In genomic region chr16:50769-51591, GRCh38 we compare ENCODE assay signal across 11 cellular contexts. TPM values are rescaled to one million over a fixed set of nuclear protein-coding genes. Genes with fewer than 3 reads are reported as not detected.
A peak's percentile ranks its signal among the peaks of the same experiment; 100 is the strongest.
DNase-seq lines count a peak whose midpoint lies in the region; ATAC-seq and TF ChIP-seq lines count a peak whose summit lies in the region.
"Had no signal": no experiment of that assay in that cellular context is flagged by ENCODE, and none has a peak within 500 bp of the region (broad histone marks: within the 10 kb centered on the region; RNA-seq: fewer than 3 reads in every experiment).

No MANE protein-coding gene starts in this region.

- H3K27me3 ChIP-seq in CD4-positive, CD25-positive, alpha-beta regulatory T cell (ENCODE audit: control insufficient read depth, insufficient read depth, low read length), result no peaks in the 10 kb centered on the region
- H3K27me3 ChIP-seq: right atrium auricular region, uterus had no signal

- H3K9me3 Mint-ChIP-seq in CD4-positive, CD25-positive, alpha-beta regulatory T cell, result no peaks in the 10 kb centered on the region
- peaks cover 0 to 2% (median 0%) of the 10 kb centered on the region in 5 experiments for H3K9me3 Mint-ChIP-seq in brain

- peak overlapping the region; percentile 66 to 95 (median 80) for H3K4me3 Mint-ChIP-seq in CD4-positive, CD25-positive, alpha-beta regulatory T cell
- H3K4me3 Mint-ChIP-seq in brain, result peak overlapping the region; percentile 65 to 97 (median 72)

- peaks cover 12 to 48% (median 28%) of the 10 kb centered on the region in 4 donors for H3K4me1 Mint-ChIP-seq in CD4-positive, CD25-positive, alpha-beta regulatory T cell
- peaks cover 42% of the 10 kb centered on the region for H3K4me1 Mint-ChIP-seq in brain

- H3K36me3 Mint-ChIP-seq in CD4-positive, CD25-positive, alpha-beta regulatory T cell, result peaks cover 24% of the 10 kb centered on the region
- peaks cover 37% of the 10 kb centered on the region for H3K36me3 Mint-ChIP-seq in brain

- peak overlapping the region in 1 of 3 donors; percentile 20 for H3K27ac Mint-ChIP-seq in CD4-positive, CD25-positive, alpha-beta regulatory T cell
- peak overlapping the region in 1 of 5 experiments; percentile 46 for H3K27ac Mint-ChIP-seq in brain

- no peak overlapping the region for H3K27ac ChIP-seq in CD4-positive, CD25-positive, alpha-beta regulatory T cell (ENCODE audit: insufficient read depth, low read length, poor library complexity, severe bottlenecking)
- H3K27ac ChIP-seq: lower lobe of right lung, right atrium auricular region, uterus had no signal

- TF ChIP-seq CTCF in HFF-Myc (IDR thresholded peaks at IDR 0.05; ENCODE audit: low read depth, low read length, missing control alignments) (no peak), brain (conservative IDR thresholded peaks at IDR 0.05) (no peak)

- H3K4me3 ChIP-seq in CD4-positive, CD25-positive, alpha-beta regulatory T cell (ENCODE audit: low read depth, low read length), result peak overlapping the region; percentile 41
- 0 out of 2 replicates have a peak overlapping the region, but pooled peaks have one; percentile 2 for H3K4me3 ChIP-seq in HFF-Myc (replicated peaks; ENCODE audit: low read depth, low read length)
- H3K4me3 ChIP-seq: lower lobe of right lung, right atrium auricular region, uterus had no signal

- H3K9me3 ChIP-seq in CD4-positive, CD25-positive, alpha-beta regulatory T cell (ENCODE audit: control insufficient read depth in 2 of 2, low read length in 2 of 2), result no peaks in the 10 kb centered on the region
- H3K9me3 ChIP-seq: lower lobe of right lung, right atrium auricular region, uterus had no signal

- H3K36me3 ChIP-seq in CD4-positive, CD25-positive, alpha-beta regulatory T cell (ENCODE audit: control insufficient read depth, insufficient read depth, low read length), result peaks cover 32% of the 10 kb centered on the region
- H3K36me3 ChIP-seq: uterus had no signal

- no peak for DNase-seq in CD4-positive, CD25-positive, alpha-beta regulatory T cell
- DNase-seq in HFF-Myc (ENCODE audit: extremely low read depth, low read depth) (no peak), COR-L47 (lab: John Stamatoyannopoulos, UW) (no peak), SKM-1 treated with dmso at 0.1 percent for 144 hours (lab: John Stamatoyannopoulos, UW; ENCODE audit: unreplicated experiment) (no peak)
- DNase-seq: Kasumi-1, NCI-H526 treated with DMSO at 0.1 percent for 48 hours had no signal

- ATAC-seq in CD4-positive, CD25-positive, alpha-beta regulatory T cell (ENCODE audit: low read depth in 2 of 2), result no peak
- ATAC-seq in HG02623 (IDR thresholded peaks at IDR 0.05; ENCODE audit: unreplicated experiment), result no peak
- ATAC-seq: lower lobe of right lung had no signal

- H3K4me1 ChIP-seq in CD4-positive, CD25-positive, alpha-beta regulatory T cell (ENCODE audit: control insufficient read depth, insufficient read depth, low read length, poor library complexity, severe bottlenecking), result peaks cover 27% of the 10 kb centered on the region
- H3K4me1 ChIP-seq: uterus had no signal

- no peaks in the 10 kb centered on the region for H3K27me3 Mint-ChIP-seq in CD4-positive, CD25-positive, alpha-beta regulatory T cell
- H3K27me3 Mint-ChIP-seq in brain, result peaks cover 13% of the 10 kb centered on the region

RNA-seq across cellular contexts. Expression of gene POLR3K, which starts 2.4 kb away (rescaled TPM):
- 12.7 TPM for total RNA-seq in CD4-positive, CD25-positive, alpha-beta regulatory T cell
- polyA plus RNA-seq in CD4-positive, CD25-positive, alpha-beta regulatory T cell, result 10 to 100 TPM; 37.5 to 50.4 (median 48.6) TPM
- 27.6 TPM for polyA plus RNA-seq in brain (ENCODE audit: insufficient read depth, low read depth, low replicate concordance)

RNA-seq across cellular contexts. Expression of gene SNRNP25, which starts 2.6 kb away (rescaled TPM):
- 9.4 TPM for total RNA-seq in CD4-positive, CD25-positive, alpha-beta regulatory T cell
- 10 to 100 TPM; 16.6 to 29.1 (median 21.2) TPM for polyA plus RNA-seq in CD4-positive, CD25-positive, alpha-beta regulatory T cell
- 95.9 TPM for polyA plus RNA-seq in brain (ENCODE audit: insufficient read depth, low read depth, low replicate concordance)

RNA-seq across cellular contexts. Expression of gene RHBDF1, which starts 21.5 kb away (rescaled TPM):
- 0.67 TPM for total RNA-seq in CD4-positive, CD25-positive, alpha-beta regulatory T cell
- not detected for polyA plus RNA-seq in CD4-positive, CD25-positive, alpha-beta regulatory T cell
- polyA plus RNA-seq in brain (ENCODE audit: insufficient read depth, low read depth, low replicate concordance), result 4.7 TPM

RNA-seq across cellular contexts. Expression of gene MPG, which starts 27.0 kb away (rescaled TPM):
- 29.2 TPM for total RNA-seq in CD4-positive, CD25-positive, alpha-beta regulatory T cell
- 10 to 100 TPM; 62.2 to 82.7 (median 81.8) TPM for polyA plus RNA-seq in CD4-positive, CD25-positive, alpha-beta regulatory T cell
- polyA plus RNA-seq in brain (ENCODE audit: insufficient read depth, low read depth, low replicate concordance), result 53.3 TPM
